Comparison of ENCODE assay signal across 2 cellular contexts in the genomic region with DNA sequence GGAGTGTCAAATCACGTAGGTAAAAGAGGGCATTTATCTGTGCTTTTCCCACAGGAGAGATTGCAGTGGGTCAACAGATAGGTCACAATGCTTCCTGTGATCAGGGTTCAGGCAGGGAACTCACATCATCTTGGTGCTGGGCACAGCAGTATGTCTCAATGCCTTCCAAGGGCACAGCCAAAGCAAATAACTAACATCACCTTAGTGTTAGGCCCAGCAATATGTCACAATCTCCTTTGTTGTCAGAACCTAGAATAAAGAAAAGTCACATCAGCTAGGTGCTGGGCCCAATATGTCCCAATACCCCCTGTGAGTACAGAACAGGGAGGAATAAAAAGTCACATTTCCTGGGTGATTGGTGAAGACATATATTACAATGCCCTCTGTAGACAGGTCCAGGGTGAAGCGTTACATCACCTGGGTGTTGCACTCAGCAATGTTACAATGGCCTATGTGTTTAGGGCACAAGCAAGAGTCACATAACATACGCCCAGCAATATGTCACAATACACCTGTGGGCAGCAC.
TF ChIP-seq lines count a peak whose summit lies in the region.

No MANE protein-coding gene starts in this region.

TF ChIP-seq in WTC11, 78 proteins besides CTCF, POLR2A, EP300 and RAD21 (continued from another document):
- TF ChIP-seq IRF2 (CRISPR knock-in tag; IDR thresholded peaks at IDR 0.05; ENCODE audit: borderline replicate concordance, low read depth): no peak

TF ChIP-seq in HepG2, 621 proteins besides CTCF, POLR2A, EP300 and RAD21 (continued from another document):
- TF ChIP-seq HMG20A (CRISPR knock-in tag; IDR thresholded peaks at IDR 0.05; ENCODE audit: borderline replicate concordance): 0 out of 2 replicates have a peak, but pooled peaks have one; percentile 26
- TF ChIP-seq CEBPG (CRISPR knock-in tag; IDR thresholded peaks at IDR 0.05): peak; percentile 16; the same call in 1 of the 2 replicates
- no peak for TF ChIP-seq FOXA1 (IDR thresholded peaks at IDR 0.05)
- TF ChIP-seq FOXA1 (CRISPR knock-in tag; IDR thresholded peaks at IDR 0.05): peak; percentile 50
- TF ChIP-seq, protein P1, sequence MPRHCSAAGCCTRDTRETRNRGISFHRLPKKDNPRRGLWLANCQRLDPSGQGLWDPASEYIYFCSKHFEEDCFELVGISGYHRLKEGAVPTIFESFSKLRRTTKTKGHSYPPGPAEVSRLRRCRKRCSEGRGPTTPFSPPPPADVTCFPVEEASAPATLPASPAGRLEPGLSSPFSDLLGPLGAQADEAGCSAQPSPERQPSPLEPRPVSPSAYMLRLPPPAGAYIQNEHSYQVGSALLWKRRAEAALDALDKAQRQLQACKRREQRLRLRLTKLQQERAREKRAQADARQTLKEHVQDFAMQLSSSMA (CRISPR knock-in tag; IDR thresholded peaks at IDR 0.05): no peak
- TF ChIP-seq ETV5 (CRISPR knock-in tag; IDR thresholded peaks at IDR 0.05; ENCODE audit: borderline replicate concordance): peak; percentile 33; the same call in 1 of the 2 replicates
- TF ChIP-seq NR2F6 (IDR thresholded peaks at IDR 0.05): peak; percentile 23; the same call in 1 of the 2 replicates
- TF ChIP-seq NR2F6 (CRISPR knock-in tag; IDR thresholded peaks at IDR 0.05): 0 out of 2 replicates have a peak, but pooled peaks have one; percentile 21
- TF ChIP-seq CBX5 (CRISPR knock-in tag; IDR thresholded peaks at IDR 0.05; ENCODE audit: borderline replicate concordance): peak; percentile 17; the same call in 1 of the 2 replicates
- TF ChIP-seq ZNF737 (CRISPR knock-in tag; IDR thresholded peaks at IDR 0.05; ENCODE audit: borderline replicate concordance): no peak
- no peak for TF ChIP-seq SP140L (CRISPR knock-in tag; IDR thresholded peaks at IDR 0.05; ENCODE audit: borderline replicate concordance)
- no peak for TF ChIP-seq CREB1 (IDR thresholded peaks at IDR 0.05)
- TF ChIP-seq CREB1 (CRISPR knock-in tag; IDR thresholded peaks at IDR 0.05): peak; percentile 22; the same call in 1 of the 2 replicates
- peak; percentile 40; the same call in 1 of the 2 replicates for TF ChIP-seq KMT2B (CRISPR knock-in tag; IDR thresholded peaks at IDR 0.05)
- TF ChIP-seq, protein P2, sequence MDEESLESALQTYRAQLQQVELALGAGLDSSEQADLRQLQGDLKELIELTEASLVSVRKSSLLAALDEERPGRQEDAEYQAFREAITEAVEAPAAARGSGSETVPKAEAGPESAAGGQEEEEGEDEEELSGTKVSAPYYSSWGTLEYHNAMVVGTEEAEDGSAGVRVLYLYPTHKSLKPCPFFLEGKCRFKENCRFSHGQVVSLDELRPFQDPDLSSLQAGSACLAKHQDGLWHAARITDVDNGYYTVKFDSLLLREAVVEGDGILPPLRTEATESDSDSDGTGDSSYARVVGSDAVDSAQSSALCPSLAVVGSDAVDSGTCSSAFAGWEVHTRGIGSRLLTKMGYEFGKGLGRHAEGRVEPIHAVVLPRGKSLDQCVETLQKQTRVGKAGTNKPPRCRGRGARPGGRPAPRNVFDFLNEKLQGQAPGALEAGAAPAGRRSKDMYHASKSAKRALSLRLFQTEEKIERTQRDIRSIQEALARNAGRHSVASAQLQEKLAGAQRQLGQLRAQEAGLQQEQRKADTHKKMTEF (CRISPR knock-in tag; IDR thresholded peaks at IDR 0.05): 0 out of 2 replicates have a peak, but pooled peaks have one; percentile 17
- TF ChIP-seq, protein P3, sequence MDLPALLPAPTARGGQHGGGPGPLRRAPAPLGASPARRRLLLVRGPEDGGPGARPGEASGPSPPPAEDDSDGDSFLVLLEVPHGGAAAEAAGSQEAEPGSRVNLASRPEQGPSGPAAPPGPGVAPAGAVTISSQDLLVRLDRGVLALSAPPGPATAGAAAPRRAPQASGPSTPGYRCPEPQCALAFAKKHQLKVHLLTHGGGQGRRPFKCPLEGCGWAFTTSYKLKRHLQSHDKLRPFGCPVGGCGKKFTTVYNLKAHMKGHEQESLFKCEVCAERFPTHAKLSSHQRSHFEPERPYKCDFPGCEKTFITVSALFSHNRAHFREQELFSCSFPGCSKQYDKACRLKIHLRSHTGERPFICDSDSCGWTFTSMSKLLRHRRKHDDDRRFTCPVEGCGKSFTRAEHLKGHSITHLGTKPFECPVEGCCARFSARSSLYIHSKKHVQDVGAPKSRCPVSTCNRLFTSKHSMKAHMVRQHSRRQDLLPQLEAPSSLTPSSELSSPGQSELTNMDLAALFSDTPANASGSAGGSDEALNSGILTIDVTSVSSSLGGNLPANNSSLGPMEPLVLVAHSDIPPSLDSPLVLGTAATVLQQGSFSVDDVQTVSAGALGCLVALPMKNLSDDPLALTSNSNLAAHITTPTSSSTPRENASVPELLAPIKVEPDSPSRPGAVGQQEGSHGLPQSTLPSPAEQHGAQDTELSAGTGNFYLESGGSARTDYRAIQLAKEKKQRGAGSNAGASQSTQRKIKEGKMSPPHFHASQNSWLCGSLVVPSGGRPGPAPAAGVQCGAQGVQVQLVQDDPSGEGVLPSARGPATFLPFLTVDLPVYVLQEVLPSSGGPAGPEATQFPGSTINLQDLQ (CRISPR knock-in tag; IDR thresholded peaks at IDR 0.05): no peak
- TF ChIP-seq SATB2 (CRISPR knock-in tag; IDR thresholded peaks at IDR 0.05): no peak
- TF ChIP-seq NCOA2 (CRISPR knock-in tag; IDR thresholded peaks at IDR 0.05): peak; percentile 61
- TF ChIP-seq, protein P4, sequence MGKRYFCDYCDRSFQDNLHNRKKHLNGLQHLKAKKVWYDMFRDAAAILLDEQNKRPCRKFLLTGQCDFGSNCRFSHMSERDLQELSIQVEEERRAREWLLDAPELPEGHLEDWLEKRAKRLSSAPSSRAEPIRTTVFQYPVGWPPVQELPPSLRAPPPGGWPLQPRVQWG (CRISPR knock-in tag; IDR thresholded peaks at IDR 0.05; ENCODE audit: borderline replicate concordance, low read depth): no peak
- no peak for TF ChIP-seq ISL2 (CRISPR knock-in tag; IDR thresholded peaks at IDR 0.05)
- TF ChIP-seq, protein P5, sequence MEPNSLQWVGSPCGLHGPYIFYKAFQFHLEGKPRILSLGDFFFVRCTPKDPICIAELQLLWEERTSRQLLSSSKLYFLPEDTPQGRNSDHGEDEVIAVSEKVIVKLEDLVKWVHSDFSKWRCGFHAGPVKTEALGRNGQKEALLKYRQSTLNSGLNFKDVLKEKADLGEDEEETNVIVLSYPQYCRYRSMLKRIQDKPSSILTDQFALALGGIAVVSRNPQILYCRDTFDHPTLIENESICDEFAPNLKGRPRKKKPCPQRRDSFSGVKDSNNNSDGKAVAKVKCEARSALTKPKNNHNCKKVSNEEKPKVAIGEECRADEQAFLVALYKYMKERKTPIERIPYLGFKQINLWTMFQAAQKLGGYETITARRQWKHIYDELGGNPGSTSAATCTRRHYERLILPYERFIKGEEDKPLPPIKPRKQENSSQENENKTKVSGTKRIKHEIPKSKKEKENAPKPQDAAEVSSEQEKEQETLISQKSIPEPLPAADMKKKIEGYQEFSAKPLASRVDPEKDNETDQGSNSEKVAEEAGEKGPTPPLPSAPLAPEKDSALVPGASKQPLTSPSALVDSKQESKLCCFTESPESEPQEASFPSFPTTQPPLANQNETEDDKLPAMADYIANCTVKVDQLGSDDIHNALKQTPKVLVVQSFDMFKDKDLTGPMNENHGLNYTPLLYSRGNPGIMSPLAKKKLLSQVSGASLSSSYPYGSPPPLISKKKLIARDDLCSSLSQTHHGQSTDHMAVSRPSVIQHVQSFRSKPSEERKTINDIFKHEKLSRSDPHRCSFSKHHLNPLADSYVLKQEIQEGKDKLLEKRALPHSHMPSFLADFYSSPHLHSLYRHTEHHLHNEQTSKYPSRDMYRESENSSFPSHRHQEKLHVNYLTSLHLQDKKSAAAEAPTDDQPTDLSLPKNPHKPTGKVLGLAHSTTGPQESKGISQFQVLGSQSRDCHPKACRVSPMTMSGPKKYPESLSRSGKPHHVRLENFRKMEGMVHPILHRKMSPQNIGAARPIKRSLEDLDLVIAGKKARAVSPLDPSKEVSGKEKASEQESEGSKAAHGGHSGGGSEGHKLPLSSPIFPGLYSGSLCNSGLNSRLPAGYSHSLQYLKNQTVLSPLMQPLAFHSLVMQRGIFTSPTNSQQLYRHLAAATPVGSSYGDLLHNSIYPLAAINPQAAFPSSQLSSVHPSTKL (CRISPR knock-in tag; IDR thresholded peaks at IDR 0.05): peak; percentile 60
- peak; percentile 62 for TF ChIP-seq FOXA3 (CRISPR knock-in tag; IDR thresholded peaks at IDR 0.05)
- TF ChIP-seq ZNF670 (CRISPR knock-in tag; IDR thresholded peaks at IDR 0.05; ENCODE audit: borderline replicate concordance): no peak
- TF ChIP-seq RXRA (CRISPR knock-in tag; IDR thresholded peaks at IDR 0.05): peak; percentile 20; the same call in 1 of the 2 replicates
- TF ChIP-seq NCOR1 (IDR thresholded peaks at IDR 0.05; ENCODE audit: borderline replicate concordance, low read length): peak; percentile 32; the same call in 1 of the 2 replicates
- no peak for TF ChIP-seq WIZ (CRISPR knock-in tag; IDR thresholded peaks at IDR 0.05)
- TF ChIP-seq SAP130 (CRISPR knock-in tag; IDR thresholded peaks at IDR 0.05; ENCODE audit: low read depth): 0 out of 2 replicates have a peak, but pooled peaks have one; percentile 15
- peak; percentile 32 for TF ChIP-seq HNF4A (CRISPR knock-in tag; IDR thresholded peaks at IDR 0.05)
- no peak for TF ChIP-seq SOX6 (IDR thresholded peaks at IDR 0.05)
- peak; percentile 55 for TF ChIP-seq SOX6 (CRISPR knock-in tag; IDR thresholded peaks at IDR 0.05)
- TF ChIP-seq, protein P6, sequence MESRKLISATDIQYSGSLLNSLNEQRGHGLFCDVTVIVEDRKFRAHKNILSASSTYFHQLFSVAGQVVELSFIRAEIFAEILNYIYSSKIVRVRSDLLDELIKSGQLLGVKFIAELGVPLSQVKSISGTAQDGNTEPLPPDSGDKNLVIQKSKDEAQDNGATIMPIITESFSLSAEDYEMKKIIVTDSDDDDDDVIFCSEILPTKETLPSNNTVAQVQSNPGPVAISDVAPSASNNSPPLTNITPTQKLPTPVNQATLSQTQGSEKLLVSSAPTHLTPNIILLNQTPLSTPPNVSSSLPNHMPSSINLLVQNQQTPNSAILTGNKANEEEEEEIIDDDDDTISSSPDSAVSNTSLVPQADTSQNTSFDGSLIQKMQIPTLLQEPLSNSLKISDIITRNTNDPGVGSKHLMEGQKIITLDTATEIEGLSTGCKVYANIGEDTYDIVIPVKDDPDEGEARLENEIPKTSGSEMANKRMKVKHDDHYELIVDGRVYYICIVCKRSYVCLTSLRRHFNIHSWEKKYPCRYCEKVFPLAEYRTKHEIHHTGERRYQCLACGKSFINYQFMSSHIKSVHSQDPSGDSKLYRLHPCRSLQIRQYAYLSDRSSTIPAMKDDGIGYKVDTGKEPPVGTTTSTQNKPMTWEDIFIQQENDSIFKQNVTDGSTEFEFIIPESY (CRISPR knock-in tag; IDR thresholded peaks at IDR 0.05): peak; percentile 56; the same call in 1 of the 2 replicates
- TF ChIP-seq SOX13 (IDR thresholded peaks at IDR 0.05): no peak
- TF ChIP-seq SOX13 (CRISPR knock-in tag; conservative IDR thresholded peaks at IDR 0.05 in 1 of 2, IDR thresholded peaks at IDR 0.05 in 1 of 2): peak in 1 of 2 experiments; percentile 71; a peak in 2 of 4 replicates
- 0 out of 2 replicates have a peak, but pooled peaks have one; percentile 17 for TF ChIP-seq RCOR2 (CRISPR knock-in tag; IDR thresholded peaks at IDR 0.05)
- peak; percentile 28; the same call in 1 of the 2 replicates for TF ChIP-seq SALL1 (CRISPR knock-in tag; IDR thresholded peaks at IDR 0.05)
- TF ChIP-seq ZNF331 (CRISPR knock-in tag; IDR thresholded peaks at IDR 0.05): 0 out of 2 replicates have a peak, but pooled peaks have one; percentile 11
- peak; percentile 75 for TF ChIP-seq GATAD2A (CRISPR knock-in tag; IDR thresholded peaks at IDR 0.05)
- TF ChIP-seq HDAC2 (CRISPR knock-in tag; IDR thresholded peaks at IDR 0.05): peak; percentile 41; the same call in 1 of the 2 replicates
- TF ChIP-seq SMC3 (IDR thresholded peaks at IDR 0.05; ENCODE audit: low read length): 0 out of 2 replicates have a peak, but pooled peaks have one; percentile 12
- TF ChIP-seq, protein P7, sequence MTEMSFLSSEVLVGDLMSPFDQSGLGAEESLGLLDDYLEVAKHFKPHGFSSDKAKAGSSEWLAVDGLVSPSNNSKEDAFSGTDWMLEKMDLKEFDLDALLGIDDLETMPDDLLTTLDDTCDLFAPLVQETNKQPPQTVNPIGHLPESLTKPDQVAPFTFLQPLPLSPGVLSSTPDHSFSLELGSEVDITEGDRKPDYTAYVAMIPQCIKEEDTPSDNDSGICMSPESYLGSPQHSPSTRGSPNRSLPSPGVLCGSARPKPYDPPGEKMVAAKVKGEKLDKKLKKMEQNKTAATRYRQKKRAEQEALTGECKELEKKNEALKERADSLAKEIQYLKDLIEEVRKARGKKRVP (CRISPR knock-in tag; IDR thresholded peaks at IDR 0.05): peak in 1 of 2 experiments; percentile 32; a peak in 1 of 4 replicates
- TF ChIP-seq, protein P8, sequence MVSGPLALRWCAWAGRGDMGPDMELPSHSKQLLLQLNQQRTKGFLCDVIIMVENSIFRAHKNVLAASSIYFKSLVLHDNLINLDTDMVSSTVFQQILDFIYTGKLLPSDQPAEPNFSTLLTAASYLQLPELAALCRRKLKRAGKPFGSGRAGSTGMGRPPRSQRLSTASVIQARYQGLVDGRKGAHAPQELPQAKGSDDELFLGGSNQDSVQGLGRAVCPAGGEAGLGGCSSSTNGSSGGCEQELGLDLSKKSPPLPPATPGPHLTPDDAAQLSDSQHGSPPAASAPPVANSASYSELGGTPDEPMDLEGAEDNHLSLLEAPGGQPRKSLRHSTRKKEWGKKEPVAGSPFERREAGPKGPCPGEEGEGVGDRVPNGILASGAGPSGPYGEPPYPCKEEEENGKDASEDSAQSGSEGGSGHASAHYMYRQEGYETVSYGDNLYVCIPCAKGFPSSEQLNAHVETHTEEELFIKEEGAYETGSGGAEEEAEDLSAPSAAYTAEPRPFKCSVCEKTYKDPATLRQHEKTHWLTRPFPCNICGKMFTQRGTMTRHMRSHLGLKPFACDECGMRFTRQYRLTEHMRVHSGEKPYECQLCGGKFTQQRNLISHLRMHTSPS (CRISPR knock-in tag; IDR thresholded peaks at IDR 0.05; ENCODE audit: low read depth): peak; percentile 93
- no peak for TF ChIP-seq MLLT10 (CRISPR knock-in tag; IDR thresholded peaks at IDR 0.05)
- TF ChIP-seq, protein P9, sequence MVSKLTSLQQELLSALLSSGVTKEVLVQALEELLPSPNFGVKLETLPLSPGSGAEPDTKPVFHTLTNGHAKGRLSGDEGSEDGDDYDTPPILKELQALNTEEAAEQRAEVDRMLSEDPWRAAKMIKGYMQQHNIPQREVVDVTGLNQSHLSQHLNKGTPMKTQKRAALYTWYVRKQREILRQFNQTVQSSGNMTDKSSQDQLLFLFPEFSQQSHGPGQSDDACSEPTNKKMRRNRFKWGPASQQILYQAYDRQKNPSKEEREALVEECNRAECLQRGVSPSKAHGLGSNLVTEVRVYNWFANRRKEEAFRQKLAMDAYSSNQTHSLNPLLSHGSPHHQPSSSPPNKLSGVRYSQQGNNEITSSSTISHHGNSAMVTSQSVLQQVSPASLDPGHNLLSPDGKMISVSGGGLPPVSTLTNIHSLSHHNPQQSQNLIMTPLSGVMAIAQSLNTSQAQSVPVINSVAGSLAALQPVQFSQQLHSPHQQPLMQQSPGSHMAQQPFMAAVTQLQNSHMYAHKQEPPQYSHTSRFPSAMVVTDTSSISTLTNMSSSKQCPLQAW (CRISPR knock-in tag; IDR thresholded peaks at IDR 0.05): no peak
- TF ChIP-seq NR2F1 (CRISPR knock-in tag; IDR thresholded peaks at IDR 0.05): peak in 1 of 2 experiments; percentile 40; a peak in 1 of 4 replicates
- TF ChIP-seq CEBPB (IDR thresholded peaks at IDR 0.05; ENCODE audit: borderline replicate concordance, low read depth, low read length): peak; percentile 82
- TF ChIP-seq FOSL2 (CRISPR knock-in tag; IDR thresholded peaks at IDR 0.05): peak; percentile 12
- peak; percentile 35; the same call in 1 of the 2 replicates for TF ChIP-seq NR2C2 (CRISPR knock-in tag; IDR thresholded peaks at IDR 0.05; ENCODE audit: borderline replicate concordance)
